ENCODE assay signal across 16 cellular contexts in the genomic region with DNA sequence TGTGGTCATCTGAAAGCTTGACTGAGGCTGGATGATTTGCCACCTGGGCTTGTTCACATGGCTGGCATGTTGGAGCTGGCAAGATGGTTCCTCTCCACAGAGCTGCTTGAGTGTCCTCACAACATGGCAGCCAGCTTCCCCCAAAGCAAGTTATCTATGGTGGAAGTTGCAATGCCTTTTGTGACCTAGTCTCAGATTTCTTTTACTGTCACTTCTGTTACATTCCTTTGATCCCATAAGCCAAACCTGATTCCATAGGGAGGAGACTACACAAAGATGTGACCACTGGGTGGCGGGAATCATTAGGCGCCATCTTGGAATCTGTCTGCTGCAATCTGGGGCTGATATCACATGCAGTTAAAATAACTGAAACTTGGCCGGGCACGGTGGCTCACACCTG. TPM values are rescaled to one million over a fixed set of nuclear protein-coding genes. Genes with fewer than 3 reads are reported as not detected.
DNase-seq lines count a peak whose midpoint lies in the region; ATAC-seq, FAIRE-seq and TF ChIP-seq lines count a peak whose summit lies in the region.
"Had no signal": no experiment of that assay in that cellular context is flagged by ENCODE, and none has a peak within 500 bp of the region (broad histone marks: within the 10 kb centered on the region; RNA-seq: fewer than 3 reads in every experiment).

No MANE protein-coding gene starts in this region.

- no peak overlapping the region for H2BK12ac ChIP-seq in H9 (ENCODE audit: insufficient read length, low read depth, low read length)

- H4K5ac ChIP-seq in H9 (ENCODE audit: insufficient read length, low read depth, low read length): no peak overlapping the region

- no peak for DNase-seq in DND-41
- no peak for DNase-seq in H9
- DNase-seq in astrocyte (ENCODE audit: low read depth): no peak
- DNase-seq in endothelial cell of umbilical vein (ENCODE audit: low read depth, low spot score): no peak
- no peak for DNase-seq in HuH-7.5 (ENCODE audit: low spot score)
- DNase-seq in OCI-M1 (lab: John Stamatoyannopoulos, UW): no peak
- DNase-seq: Caco-2; CD8-positive, alpha-beta memory T cell; Kasumi-1; KBM-7 had no signal

- H2BK5ac ChIP-seq in H9 (ENCODE audit: insufficient read length, low read length): no peak overlapping the region

- no peak overlapping the region for H2BK20ac ChIP-seq in H9 (ENCODE audit: low read depth, low read length, poor library complexity, severe bottlenecking)

- TF ChIP-seq POLR2A in endothelial cell of umbilical vein (IDR thresholded peaks at IDR 0.05; ENCODE audit: low read depth, low read length): no peak

- ATAC-seq in DND-41 (ENCODE audit: insufficient read depth, low read depth) (no peak), GM21367 (IDR thresholded peaks at IDR 0.05; ENCODE audit: unreplicated experiment) (no peak)
- ATAC-seq: A549 had no signal

- H3K4me1 Mint-ChIP-seq in H9 (peaks cover 3 to 9% of the 10 kb centered on the region in 2 experiments), astrocyte (ENCODE audit: low read depth, unreplicated experiment) (no peaks in the 10 kb centered on the region)
- H3K4me1 Mint-ChIP-seq: CD8-positive, alpha-beta memory T cell had no signal

- H3K27me3 Mint-ChIP-seq in H9 (ENCODE audit: low read depth) (peaks cover 1% of the 10 kb centered on the region; the same call in 1 of the 2 replicates), astrocyte (ENCODE audit: low read depth, unreplicated experiment) (no peaks in the 10 kb centered on the region)

- H3K4me1 ChIP-seq in DND-41 (ENCODE audit: insufficient read depth, low read length) (no peaks in the 10 kb centered on the region), H9 (ENCODE audit: insufficient read depth, low read length) (no peaks in the 10 kb centered on the region; the same call in 1 of the 2 replicates), astrocyte (ENCODE audit: insufficient read depth, low read length) (no peaks in the 10 kb centered on the region), endothelial cell of umbilical vein (ENCODE audit: control insufficient read depth, extremely low read depth, insufficient read depth, low read length) (no peaks in the 10 kb centered on the region)
- H3K4me1 ChIP-seq: A549, Caco-2 had no signal

- no peak overlapping the region for H2AK5ac ChIP-seq in H9 (ENCODE audit: insufficient read length, low read length)

- no peaks in the 10 kb centered on the region for H3K79me2 ChIP-seq in DND-41 (ENCODE audit: insufficient read depth, low read length)
- no peaks in the 10 kb centered on the region for H3K79me2 ChIP-seq in H9 (ENCODE audit: insufficient read depth, low read length)
- no peaks in the 10 kb centered on the region for H3K79me2 ChIP-seq in astrocyte (ENCODE audit: insufficient read depth, low read length)
- H3K79me2 ChIP-seq in endothelial cell of umbilical vein (ENCODE audit: control insufficient read depth, insufficient read depth, low read length): no peaks in the 10 kb centered on the region

- H3K9me3 Mint-ChIP-seq in H9 (peaks cover 38 to 39% of the 10 kb centered on the region in 2 experiments), astrocyte (ENCODE audit: unreplicated experiment) (peaks cover 15% of the 10 kb centered on the region)

- H3K27ac Mint-ChIP-seq in H9: peak overlapping the region in 1 of 3 experiments; percentile 77; a peak in 1 of 7 replicates
- peak overlapping the region; percentile 41 for H3K27ac Mint-ChIP-seq in astrocyte (ENCODE audit: unreplicated experiment)
- H3K27ac Mint-ChIP-seq: CD8-positive, alpha-beta memory T cell had no signal

- no peak for TF ChIP-seq CTCF in DND-41 (IDR thresholded peaks at IDR 0.05; ENCODE audit: borderline replicate concordance, extremely low read depth, low read length, poor library complexity, severe bottlenecking)
- TF ChIP-seq CTCF in H9 (conservative IDR thresholded peaks at IDR 0.05): 0 out of 3 replicates have a peak, but pooled peaks have one; percentile 13
- no peak for TF ChIP-seq CTCF in astrocyte (IDR thresholded peaks at IDR 0.05; ENCODE audit: insufficient read depth, low read depth, low read length)
- TF ChIP-seq CTCF in endothelial cell of umbilical vein (IDR thresholded peaks at IDR 0.05; ENCODE audit: extremely low read depth in 1 of 2, insufficient read depth in 1 of 2, low read depth in 1 of 2, low read length in 2 of 2): no peak

- H3K4me2 ChIP-seq in DND-41 (ENCODE audit: insufficient read depth, low read length) (no peak overlapping the region), H9 (ENCODE audit: insufficient read depth, insufficient read length, low read length) (no peak overlapping the region), astrocyte (ENCODE audit: low read length) (no peak overlapping the region), endothelial cell of umbilical vein (ENCODE audit: insufficient read depth, low read length) (no peak overlapping the region)
- H3K4me2 ChIP-seq: A549 had no signal

- H3K56ac ChIP-seq in H9 (ENCODE audit: insufficient read length, low read depth, low read length): no peak overlapping the region

- H3K23me2 ChIP-seq in H9 (ENCODE audit: insufficient read length, low read depth, low read length, poor library complexity, severe bottlenecking): no peaks in the 10 kb centered on the region

- H2AFZ ChIP-seq in DND-41 (ENCODE audit: low read depth, low read length) (peak overlapping the region; percentile 31; the same call in 1 of the 2 replicates), H9 (ENCODE audit: low read length) (no peak overlapping the region), astrocyte (ENCODE audit: low read depth, low read length) (no peak overlapping the region), endothelial cell of umbilical vein (ENCODE audit: low read depth, low read length) (no peak overlapping the region)

- H3K9me3 ChIP-seq in DND-41 (ENCODE audit: insufficient read depth, low read length, severe bottlenecking) (peaks cover 2% of the 10 kb centered on the region), H9 (ENCODE audit: control insufficient read depth, low read depth, low read length) (no peaks in the 10 kb centered on the region), astrocyte (ENCODE audit: insufficient read depth, low read depth, low read length) (peaks cover 10% of the 10 kb centered on the region), endothelial cell of umbilical vein (replicated peaks; ENCODE audit: control insufficient read depth, insufficient read depth, low read length) (peaks cover under 1% of the 10 kb centered on the region)

- intact Hi-C loops in endothelial cell of umbilical vein (cut with micrococcal nuclease): no loop called here

- dilution Hi-C loops in endothelial cell of umbilical vein (cut with MboI; ENCODE audit: extremely low pct_ligation_motif_present, low sequenced_read_pairs): no loop called here

- no peak overlapping the region for H4K8ac ChIP-seq in H9 (replicated peaks; ENCODE audit: insufficient read length, low read depth, low read length)

- FAIRE-seq in astrocyte (lab: Jason Lieb, UNC) (no peak), endothelial cell of umbilical vein (lab: Jason Lieb, UNC) (peak; percentile 18)
- FAIRE-seq: A549, GM12891, H54 had no signal

- no peak overlapping the region for H2BK15ac ChIP-seq in H9 (ENCODE audit: low read depth, low read length)

- no peak overlapping the region for H4K91ac ChIP-seq in H9 (ENCODE audit: insufficient read length, low read depth, low read length)

- no peak overlapping the region for H3K4me3 ChIP-seq in DND-41 (ENCODE audit: low read depth in 1 of 2, low read length in 2 of 2)
- H3K4me3 ChIP-seq in astrocyte (ENCODE audit: insufficient read depth, low read depth, low read length): no peak overlapping the region
- H3K4me3 ChIP-seq in endothelial cell of umbilical vein (replicated peaks in 1 of 3; ENCODE audit: insufficient read depth in 1 of 3, low read depth in 1 of 3, low read length in 3 of 3): no peak overlapping the region
- H3K4me3 ChIP-seq: A549 had no signal

- H3K9me1 ChIP-seq in endothelial cell of umbilical vein (replicated peaks; ENCODE audit: control insufficient read depth, extremely low read depth, insufficient read depth, low read length): no peaks in the 10 kb centered on the region

- BruUV-seq in endothelial cell of umbilical vein (replicated peaks; lab: Mats Ljungman, UMichigan): no TSS peak

- no peaks in the 10 kb centered on the region for H3K27me3 ChIP-seq in DND-41 (ENCODE audit: insufficient read depth, low read length, poor library complexity)
- no peaks in the 10 kb centered on the region for H3K27me3 ChIP-seq in H9 (ENCODE audit: insufficient read depth, low read length)
- H3K27me3 ChIP-seq in astrocyte (ENCODE audit: insufficient read depth, low read length): no peaks in the 10 kb centered on the region
- peaks cover 2 to 4% of the 10 kb centered on the region in 2 experiments for H3K27me3 ChIP-seq in endothelial cell of umbilical vein (ENCODE audit: control insufficient read depth in 2 of 2, insufficient read depth in 2 of 2, low read length in 2 of 2)

- no peak overlapping the region for H3K18ac ChIP-seq in H9 (ENCODE audit: insufficient read length, low read depth, low read length)

- H3K36me3 ChIP-seq in DND-41 (ENCODE audit: insufficient read depth, low read length): no peaks in the 10 kb centered on the region
- no peaks in the 10 kb centered on the region for H3K36me3 ChIP-seq in astrocyte (ENCODE audit: insufficient read depth, low read length)
- H3K36me3 ChIP-seq in endothelial cell of umbilical vein (ENCODE audit: control insufficient read depth in 2 of 2, extremely low read depth in 1 of 2, insufficient read depth in 2 of 2, low read length in 2 of 2): no peaks in the 10 kb centered on the region

- WGBS in H9 (ENCODE audit: extremely low coverage, insufficient read length, low lambda C conversion rate): no CpG with 5 or more reads among the region's 4 CpGs

- H3K9ac ChIP-seq in DND-41 (ENCODE audit: low read depth, low read length) (no peak overlapping the region), H9 (ENCODE audit: extremely low read depth, insufficient read length, low read length) (no peak overlapping the region), astrocyte (ENCODE audit: low read length) (no peak overlapping the region), endothelial cell of umbilical vein (replicated peaks; ENCODE audit: extremely low read depth, insufficient read depth, low read length) (no peak overlapping the region)

- H3K4ac ChIP-seq in H9 (ENCODE audit: low read depth, low read length): no peak overlapping the region

- H3K36me3 Mint-ChIP-seq in H9 (ENCODE audit: insufficient read depth in 1 of 3, low read depth in 3 of 3) (peaks cover 16 to 31% (median 20%) of the 10 kb centered on the region in 3 experiments), astrocyte (ENCODE audit: low read depth, unreplicated experiment) (peaks cover 6% of the 10 kb centered on the region)

- H3K27ac ChIP-seq in DND-41 (ENCODE audit: low read length) (no peak overlapping the region), H9 (ENCODE audit: insufficient read length, low read depth, low read length) (no peak overlapping the region), astrocyte (ENCODE audit: low read depth, low read length) (no peak overlapping the region), endothelial cell of umbilical vein (ENCODE audit: insufficient read depth, low read depth, low read length) (no peak overlapping the region)
- H3K27ac ChIP-seq: A549 had no signal

- H4K20me1 ChIP-seq in DND-41 (ENCODE audit: insufficient read depth, low read length): no peaks in the 10 kb centered on the region
- H4K20me1 ChIP-seq in H9 (ENCODE audit: control insufficient read depth, insufficient read depth, insufficient read length): no peaks in the 10 kb centered on the region
- H4K20me1 ChIP-seq in astrocyte (ENCODE audit: insufficient read depth, low read length): no peaks in the 10 kb centered on the region
- no peaks in the 10 kb centered on the region for H4K20me1 ChIP-seq in endothelial cell of umbilical vein (replicated peaks; ENCODE audit: control insufficient read depth, extremely low read depth, insufficient read depth, low read length)

- POLR2A ChIA-PET in endothelial cell of umbilical vein (lab: Charles Lee): no interaction called here

- CTCF ChIA-PET in endothelial cell of umbilical vein (lab: Charles Lee): interaction anchor here (1.4 kb wide), 1 partner anchor 10 kb away, joined by 3 read pairs; no protein-coding TSS in a partner anchor

- H2BK120ac ChIP-seq in H9 (ENCODE audit: low read depth, low read length, poor library complexity, severe bottlenecking): no peak overlapping the region

- no peak overlapping the region for H3K14ac ChIP-seq in H9 (ENCODE audit: insufficient read depth, low read length)

- H3K4me3 Mint-ChIP-seq in H9 (no peak overlapping the region), astrocyte (ENCODE audit: unreplicated experiment) (no peak overlapping the region)
- H3K4me3 Mint-ChIP-seq: CD8-positive, alpha-beta memory T cell had no signal

- H3T11ph ChIP-seq in H9 (ENCODE audit: low read length): no peak overlapping the region

- H3K79me1 ChIP-seq in H9 (ENCODE audit: insufficient read depth, low read depth, low read length, poor library complexity, severe bottlenecking): no peaks in the 10 kb centered on the region

- no peak overlapping the region for H3K23ac ChIP-seq in H9 (ENCODE audit: insufficient read length, low read depth, low read length)

RNA-seq across cellular contexts. Expression of gene LMTK3, which starts 17.5 kb away (rescaled TPM):
- total RNA-seq in H9 (2021) (14.4 and 15.2 TPM in 2 replicates), astrocyte (6.2 TPM in 2 replicates), endothelial cell of umbilical vein (0.11 TPM in 1 of 2 replicates, not detected in the other)
- 0.05 and 0.14 TPM in 2 replicates for polyA plus RNA-seq in endothelial cell of umbilical vein
- 0.01 TPM in 1 of 2 replicates, not detected in the other for polyA plus RNA-seq in endothelial cell of umbilical vein (2011; cell fraction: cytosol; rRNA removed)
- polyA plus RNA-seq in endothelial cell of umbilical vein (2011; cell fraction: nucleus; rRNA removed): 0.04 TPM in 1 of 2 replicates, not detected in the other
- 0.16 and 0.35 TPM in 2 replicates for polyA plus RNA-seq in endothelial cell of umbilical vein (2012)
- not detected in 2 replicates for polyA minus RNA-seq in endothelial cell of umbilical vein
- polyA minus RNA-seq in endothelial cell of umbilical vein (2011; cell fraction: cytosol; rRNA and poly(A)+ RNA removed): 0.51 TPM
- polyA minus RNA-seq in endothelial cell of umbilical vein (2011; cell fraction: nucleus; rRNA and poly(A)+ RNA removed): 0.24 TPM in 1 of 2 replicates, not detected in the other
- polyA plus RNA-seq: BJ; CD8-positive, alpha-beta memory T cell had no signal

RNA-seq across cellular contexts. Expression of gene SULT2B1, which starts 22.8 kb away (rescaled TPM):
- total RNA-seq in H9 (2021) (1.3 and 1.7 TPM in 2 replicates), astrocyte (0.31 TPM in 1 of 2 replicates, not detected in the other), endothelial cell of umbilical vein (not detected in 2 replicates)
- polyA plus RNA-seq in endothelial cell of umbilical vein: not detected in 2 replicates
- polyA plus RNA-seq in endothelial cell of umbilical vein (2011; cell fraction: cytosol; rRNA removed): not detected in 2 replicates
- not detected in 2 replicates for polyA plus RNA-seq in endothelial cell of umbilical vein (2011; cell fraction: nucleus; rRNA removed)
- polyA plus RNA-seq in endothelial cell of umbilical vein (2012): 0.19 and 0.20 TPM in 2 replicates
- not detected in 2 replicates for polyA minus RNA-seq in endothelial cell of umbilical vein
- polyA minus RNA-seq in endothelial cell of umbilical vein (2011; cell fraction: cytosol; rRNA and poly(A)+ RNA removed): not detected
- polyA minus RNA-seq in endothelial cell of umbilical vein (2011; cell fraction: nucleus; rRNA and poly(A)+ RNA removed): not detected in 2 replicates
- total RNA-seq: CD8-positive, alpha-beta memory T cell; HT1080 had no signal
- polyA plus RNA-seq: CD8-positive, alpha-beta memory T cell had no signal

RNA-seq across cellular contexts. Expression of gene CYTH2, which starts 60.0 kb away (rescaled TPM):
- total RNA-seq in H9 (2021) (97.1 and 103 TPM in 2 replicates), astrocyte (62.4 and 67.1 TPM in 2 replicates), endothelial cell of umbilical vein (119 and 125 TPM in 2 replicates)
- polyA plus RNA-seq in endothelial cell of umbilical vein: 98.4 and 98.6 TPM in 2 replicates
- polyA plus RNA-seq in endothelial cell of umbilical vein (2011; cell fraction: cytosol; rRNA removed): 91.8 and 108 TPM in 2 replicates
- 309 and 317 TPM in 2 replicates for polyA plus RNA-seq in endothelial cell of umbilical vein (2011; cell fraction: nucleus; rRNA removed)
- 61.0 and 67.4 TPM in 2 replicates for polyA plus RNA-seq in endothelial cell of umbilical vein (2012)
- polyA minus RNA-seq in endothelial cell of umbilical vein: 85.6 and 95.7 TPM in 2 replicates
- polyA minus RNA-seq in endothelial cell of umbilical vein (2011; cell fraction: cytosol; rRNA and poly(A)+ RNA removed): 14.1 TPM
- polyA minus RNA-seq in endothelial cell of umbilical vein (2011; cell fraction: nucleus; rRNA and poly(A)+ RNA removed): 109 and 123 TPM in 2 replicates
